19 cellular contexts compared by ENCODE assay signal in genomic region chr1:54244655-54245054, GRCh38. TPM values are rescaled to one million over a fixed set of nuclear protein-coding genes. Genes with fewer than 3 reads are reported as not detected.
DNase-seq lines count a peak whose midpoint lies in the region; ATAC-seq and TF ChIP-seq lines count a peak whose summit lies in the region.
"Had no signal": no experiment of that assay in that cellular context is flagged by ENCODE, and none has a peak within 500 bp of the region (broad histone marks: within the 10 kb centered on the region; RNA-seq: fewer than 3 reads in every experiment).

No MANE protein-coding gene starts in this region.

- peak overlapping the region; percentile 62 for H3K27ac Mint-ChIP-seq in activated T-cell treated with anti-CD3 and anti-CD28 coated beads, Interleukin-2, amount 50 U/mL, for 24 hours
- H3K27ac Mint-ChIP-seq in activated naive CD8-positive, alpha-beta T cell treated with anti-CD3 and anti-CD28 coated beads, Interleukin-2, amount 50 U/mL, for 24 hours, result peak overlapping the region; percentile 30
- peak overlapping the region; percentile 11 for H3K27ac Mint-ChIP-seq in mesothelial cell of epicardium
- H3K27ac Mint-ChIP-seq: CD4-positive, CD25-positive, alpha-beta regulatory T cell; GM23338 had no signal

- DNase-seq in activated T-cell treated with anti-CD3 and anti-CD28 coated beads, Interleukin-2, amount 50 U/mL, for 24 hours, result no peak
- no peak for DNase-seq in activated T-cell treated with anti-CD3 and anti-CD28 coated beads, Interleukin-2, amount 50 U/mL, for 4 hours
- DNase-seq in activated naive CD8-positive, alpha-beta T cell treated with anti-CD3 and anti-CD28 coated beads, Interleukin-2, amount 50 U/mL, for 24 hours, result no peak
- DNase-seq in mesothelial cell of epicardium (ENCODE audit: low spot score in 2 of 2, unreplicated experiment in 2 of 2) (no peak), tibial artery (no peak), NCI-H1105 (lab: John Stamatoyannopoulos, UW) (no peak), NCI-H446 (lab: John Stamatoyannopoulos, UW) (no peak)
- DNase-seq: BE2C; CD4-positive, CD25-positive, alpha-beta regulatory T cell; COR-L47; GDM1; NCI-H1092 treated with DMSO at 0.1 percent for 48 hours; NCI-H2081; NCI-H2171 treated with DMSO at 0.1 percent for 48 hours; NCI-H446 treated with DMSO at 0.1 percent for 48 hours; NCI-H69; SHP77 had no signal

- TF ChIP-seq CTCF in mesothelial cell of epicardium (IDR thresholded peaks at IDR 0.05; ENCODE audit: unreplicated experiment), result no peak
- no peak for TF ChIP-seq CTCF in tibial artery (IDR thresholded peaks at IDR 0.05)

- ATAC-seq in activated T-cell treated with anti-CD3 and anti-CD28 coated beads, Interleukin-2, amount 50 U/mL, for 4 hours, result no peak
- ATAC-seq in activated naive CD8-positive, alpha-beta T cell treated with anti-CD3 and anti-CD28 coated beads, Interleukin-2, amount 50 U/mL, for 24 hours, result no peak
- ATAC-seq in GM18909 (IDR thresholded peaks at IDR 0.05; ENCODE audit: poor library complexity, unreplicated experiment), result no peak
- ATAC-seq: GM23338 had no signal

- H3K36me3 ChIP-seq in tibial artery, result peaks cover 26 to 86% (median 46%) of the 10 kb centered on the region in 3 donors
- H3K36me3 ChIP-seq: BE2C had no signal

- no peak overlapping the region for H3K4me3 Mint-ChIP-seq in activated T-cell treated with anti-CD3 and anti-CD28 coated beads, Interleukin-2, amount 50 U/mL, for 24 hours
- H3K4me3 Mint-ChIP-seq in activated T-cell treated with anti-CD3 and anti-CD28 coated beads, Interleukin-2, amount 50 U/mL, for 4 hours, result no peak overlapping the region
- H3K4me3 Mint-ChIP-seq in activated naive CD8-positive, alpha-beta T cell treated with anti-CD3 and anti-CD28 coated beads, Interleukin-2, amount 50 U/mL, for 24 hours, result no peak overlapping the region
- no peak overlapping the region for H3K4me3 Mint-ChIP-seq in mesothelial cell of epicardium
- H3K4me3 Mint-ChIP-seq: CD4-positive, CD25-positive, alpha-beta regulatory T cell; GM23338 had no signal

- no peaks in the 10 kb centered on the region for H3K4me1 Mint-ChIP-seq in activated T-cell treated with anti-CD3 and anti-CD28 coated beads, Interleukin-2, amount 50 U/mL, for 24 hours (ENCODE audit: low read depth)
- no peaks in the 10 kb centered on the region for H3K4me1 Mint-ChIP-seq in activated T-cell treated with anti-CD3 and anti-CD28 coated beads, Interleukin-2, amount 50 U/mL, for 4 hours (ENCODE audit: low read depth)
- no peaks in the 10 kb centered on the region for H3K4me1 Mint-ChIP-seq in activated naive CD8-positive, alpha-beta T cell treated with anti-CD3 and anti-CD28 coated beads, Interleukin-2, amount 50 U/mL, for 24 hours
- no peaks in the 10 kb centered on the region for H3K4me1 Mint-ChIP-seq in mesothelial cell of epicardium
- H3K4me1 Mint-ChIP-seq: GM23338 had no signal

- peak overlapping the region; percentile 28 to 53 for H3K27ac ChIP-seq in tibial artery

- no peaks in the 10 kb centered on the region for H3K27me3 ChIP-seq in tibial artery
- H3K27me3 ChIP-seq: BE2C had no signal

- H3K27me3 Mint-ChIP-seq in activated T-cell treated with anti-CD3 and anti-CD28 coated beads, Interleukin-2, amount 50 U/mL, for 24 hours, result no peaks in the 10 kb centered on the region
- no peaks in the 10 kb centered on the region for H3K27me3 Mint-ChIP-seq in activated T-cell treated with anti-CD3 and anti-CD28 coated beads, Interleukin-2, amount 50 U/mL, for 4 hours (ENCODE audit: low read depth)
- no peaks in the 10 kb centered on the region for H3K27me3 Mint-ChIP-seq in activated naive CD8-positive, alpha-beta T cell treated with anti-CD3 and anti-CD28 coated beads, Interleukin-2, amount 50 U/mL, for 24 hours
- H3K27me3 Mint-ChIP-seq in mesothelial cell of epicardium (ENCODE audit: low read depth), result no peaks in the 10 kb centered on the region
- H3K27me3 Mint-ChIP-seq: CD4-positive, CD25-positive, alpha-beta regulatory T cell had no signal

- no peaks in the 10 kb centered on the region for H3K9me3 Mint-ChIP-seq in activated T-cell treated with anti-CD3 and anti-CD28 coated beads, Interleukin-2, amount 50 U/mL, for 24 hours
- no peaks in the 10 kb centered on the region for H3K9me3 Mint-ChIP-seq in activated T-cell treated with anti-CD3 and anti-CD28 coated beads, Interleukin-2, amount 50 U/mL, for 4 hours
- no peaks in the 10 kb centered on the region for H3K9me3 Mint-ChIP-seq in activated naive CD8-positive, alpha-beta T cell treated with anti-CD3 and anti-CD28 coated beads, Interleukin-2, amount 50 U/mL, for 24 hours
- no peaks in the 10 kb centered on the region for H3K9me3 Mint-ChIP-seq in mesothelial cell of epicardium
- H3K9me3 Mint-ChIP-seq: CD4-positive, CD25-positive, alpha-beta regulatory T cell; GM23338 had no signal

- no peak overlapping the region for H3K4me3 ChIP-seq in tibial artery
- H3K4me3 ChIP-seq: GM23338 had no signal

- no peaks in the 10 kb centered on the region for H3K9me3 ChIP-seq in tibial artery
- H3K9me3 ChIP-seq: BE2C had no signal

- peaks cover 0 to 36% (median 11%) of the 10 kb centered on the region in 4 donors for H3K4me1 ChIP-seq in tibial artery
- H3K4me1 ChIP-seq: BE2C had no signal

- peaks cover 42% of the 10 kb centered on the region for H3K36me3 Mint-ChIP-seq in activated T-cell treated with anti-CD3 and anti-CD28 coated beads, Interleukin-2, amount 50 U/mL, for 24 hours (ENCODE audit: low read depth)
- H3K36me3 Mint-ChIP-seq in activated T-cell treated with anti-CD3 and anti-CD28 coated beads, Interleukin-2, amount 50 U/mL, for 4 hours (ENCODE audit: insufficient read depth), result peaks cover 7% of the 10 kb centered on the region
- H3K36me3 Mint-ChIP-seq in activated naive CD8-positive, alpha-beta T cell treated with anti-CD3 and anti-CD28 coated beads, Interleukin-2, amount 50 U/mL, for 24 hours (ENCODE audit: low read depth), result no peaks in the 10 kb centered on the region
- H3K36me3 Mint-ChIP-seq in mesothelial cell of epicardium, result peaks cover 25% of the 10 kb centered on the region

- intact Hi-C loops in tibial artery (cut with DNase I; ENCODE audit: low total_unique reads), result no loop called here

RNA-seq across cellular contexts. Expression of gene MRPL37, which starts 44.7 kb away (rescaled TPM):
- 100 to 1,000 TPM; 172 to 194 (median 185) TPM for total RNA-seq in activated T-cell treated with anti-CD3 and anti-CD28 coated beads, Interleukin-2, amount 50 U/mL, for 4 hours
- total RNA-seq in mesothelial cell of epicardium, result 54.9 to 57.6 TPM (median 56.9 TPM) in 3 replicates

RNA-seq across cellular contexts. Expression of gene CYB5RL, which starts 44.8 kb away (rescaled TPM):
- total RNA-seq in activated T-cell treated with anti-CD3 and anti-CD28 coated beads, Interleukin-2, amount 50 U/mL, for 4 hours, result 1 to 10 TPM; 7.2 to 8.3 (median 7.7) TPM
- 8.5 to 10.4 TPM (median 10.3 TPM) in 3 replicates for total RNA-seq in mesothelial cell of epicardium

Comparison
In these comparisons a context has a peak if more than half of its experiments do, and no peak if none do; other contexts are left out.
1. H3K27ac Mint-ChIP-seq: peak in every context shown above with its lines; median percentile 62 in activated T-cell treated with anti-CD3 and anti-CD28 coated beads, Interleukin-2, amount 50 U/mL, for 24 hours; 30 in activated naive CD8-positive, alpha-beta T cell treated with anti-CD3 and anti-CD28 coated beads, Interleukin-2, amount 50 U/mL, for 24 hours; 11 in mesothelial cell of epicardium.